In genomic region chr14:59482120-59482434, GRCh38 we compare ENCODE assay signal across 8 cellular contexts. TPM values are rescaled to one million over a fixed set of nuclear protein-coding genes. Genes with fewer than 3 reads are reported as not detected.
A peak's percentile ranks its signal among the peaks of the same experiment; 100 is the strongest.
DNase-seq lines count a peak whose midpoint lies in the region; ATAC-seq and TF ChIP-seq lines count a peak whose summit lies in the region.

No MANE protein-coding gene starts in this region.

- no peaks in the 10 kb centered on the region for H3K9me3 ChIP-seq in lung (ENCODE audit: control insufficient read depth in 2 of 2, insufficient read depth in 1 of 2, low read length in 1 of 2)

- H3K4me3 ChIP-seq in ACC112 (ENCODE audit: low read depth, low read length) (peak overlapping the region; percentile 100), astrocyte of the cerebellum (ENCODE audit: low read depth, low read length) (peak overlapping the region; percentile 78), lung (no peak overlapping the region)

- in situ Hi-C loops in astrocyte of the cerebellum (cut with HindIII; ENCODE audit: low sequenced_read_pairs), result no loop called here

- H3K27ac ChIP-seq in ACC112 (ENCODE audit: low read depth, low read length) (peak overlapping the region; percentile 97), lung (ENCODE audit: low read depth in 1 of 2, low read length in 1 of 2) (peak overlapping the region; percentile 68 to 80)

- peaks cover 20% of the 10 kb centered on the region for H3K36me3 ChIP-seq in ACC112 (ENCODE audit: insufficient read depth, low read length)
- peaks cover 0 to 9% of the 10 kb centered on the region in 2 donors for H3K36me3 ChIP-seq in lung (ENCODE audit: control insufficient read depth in 2 of 2, insufficient read depth in 2 of 2, low read length in 2 of 2)

- peak overlapping the region; percentile 98 for H3K4me3 Mint-ChIP-seq in HFFc6

- TF ChIP-seq CTCF in HFFc6 (IDR thresholded peaks at IDR 0.05) (no peak), astrocyte of the cerebellum (IDR thresholded peaks at IDR 0.05; ENCODE audit: low read depth, low read length, missing control alignments) (no peak), lung (IDR thresholded peaks at IDR 0.05; ENCODE audit: control extremely low read depth, extremely low read depth) (no peak)

- peak overlapping the region; percentile 99 for H3K27ac Mint-ChIP-seq in HFFc6

- H2AFZ ChIP-seq in ACC112 (ENCODE audit: low read length, unreplicated experiment), result no peak overlapping the region

- ATAC-seq in lung (ENCODE audit: insufficient read depth, low FRiP score), result no peak
- ATAC-seq in GM18909 (IDR thresholded peaks at IDR 0.05; ENCODE audit: poor library complexity, unreplicated experiment), result no peak
- ATAC-seq in GM21367 (IDR thresholded peaks at IDR 0.05; ENCODE audit: unreplicated experiment), result no peak

- H3K9me3 Mint-ChIP-seq in HFFc6, result no peaks in the 10 kb centered on the region

- no peak for DNase-seq in HFFc6
- no peak for DNase-seq in astrocyte of the cerebellum (ENCODE audit: low read depth)
- no peak for DNase-seq in lung (ENCODE audit: low spot score)
- DNase-seq in NCI-H69 (lab: John Stamatoyannopoulos, UW), result no peak
- DNase-seq in amniotic stem cell (lab: John Stamatoyannopoulos, UW), result no peak

- H3K4me1 Mint-ChIP-seq in HFFc6 (ENCODE audit: low read depth), result peaks cover 62% of the 10 kb centered on the region

- peaks cover 2% of the 10 kb centered on the region; the same call in 1 of the 2 replicates for H3K27me3 Mint-ChIP-seq in HFFc6 (ENCODE audit: insufficient read depth)

- H3K4me1 ChIP-seq in ACC112 (ENCODE audit: control insufficient read depth, insufficient read depth, low read length, unreplicated experiment) (peaks cover 25% of the 10 kb centered on the region), lung (ENCODE audit: control insufficient read depth in 2 of 2, insufficient read depth in 2 of 2, low read length in 2 of 2) (peaks cover 7 to 20% of the 10 kb centered on the region in 2 donors)

- H3K79me2 ChIP-seq in ACC112 (ENCODE audit: control insufficient read depth, insufficient read depth, low read length, unreplicated experiment), result peaks cover 84% of the 10 kb centered on the region

- peaks cover 31% of the 10 kb centered on the region for H3K36me3 Mint-ChIP-seq in HFFc6 (ENCODE audit: low read depth)

- no peaks in the 10 kb centered on the region for H3K27me3 ChIP-seq in ACC112 (ENCODE audit: insufficient read depth, low read length)
- H3K27me3 ChIP-seq in lung (ENCODE audit: control insufficient read depth, insufficient read depth), result no peaks in the 10 kb centered on the region

RNA-seq across cellular contexts. Expression of gene L3HYPDH, which starts 2.1 kb away (rescaled TPM):
- 10 to 100 TPM; 20.6 to 25.7 (median 21.4) TPM for total RNA-seq in HFFc6 (2021; fragmentation: NEBNext Ultra II Directional; extraction: Animal tissue kit (Norgen Biotek cat#: 25700))
- total RNA-seq in lung, result 10 to 100 TPM; 23.7 to 32.8 TPM
- 10 to 100 TPM; 17.1 to 26.4 TPM for polyA plus RNA-seq in lung

RNA-seq across cellular contexts. Expression of gene JKAMP, which starts 2.2 kb away (rescaled TPM):
- total RNA-seq in HFFc6 (2021; fragmentation: NEBNext Ultra II Directional; extraction: Animal tissue kit (Norgen Biotek cat#: 25700)), result 10 to 100 TPM; 54.8 to 71.5 (median 61.9) TPM
- 100 to 1,000 TPM in 1 of 2 donors, 10 to 100 TPM in 1; 33.0 to 111 TPM for total RNA-seq in lung
- polyA plus RNA-seq in lung, result 10 to 100 TPM; 21.8 to 44.3 TPM

RNA-seq across cellular contexts. Expression of gene GPR135, which starts 16.9 kb away (rescaled TPM):
- total RNA-seq in HFFc6 (2021; fragmentation: NEBNext Ultra II Directional; extraction: Animal tissue kit (Norgen Biotek cat#: 25700)), result 1 to 10 TPM; 1.7 to 2.7 (median 2.1) TPM
- 1 to 10 TPM; 4.6 to 5.9 TPM for total RNA-seq in lung
- polyA plus RNA-seq in lung, result under 1 TPM; 0.69 to 0.93 TPM
